In the genomic region with DNA sequence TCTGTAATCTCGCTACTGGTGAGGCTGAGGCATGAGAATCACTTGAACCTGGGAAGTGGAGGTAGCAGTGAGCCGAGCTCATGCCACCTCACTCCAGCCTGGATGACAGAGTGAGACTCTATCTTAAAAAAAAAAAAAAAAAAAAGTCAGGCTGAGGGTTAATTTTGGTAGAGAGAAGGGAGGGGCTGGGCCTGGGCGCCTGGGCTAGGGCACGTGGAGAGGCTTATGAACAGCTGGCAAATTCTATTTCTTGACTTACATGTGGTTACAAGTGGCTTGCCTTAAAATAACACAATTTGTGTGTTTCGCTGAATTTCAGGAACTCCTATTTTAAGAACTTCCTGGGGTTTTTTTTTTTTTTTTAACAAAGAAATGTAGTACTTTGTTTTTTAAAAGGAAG, we compare ENCODE assay signal across 8 cellular contexts. TPM values are rescaled to one million over a fixed set of nuclear protein-coding genes. Genes with fewer than 3 reads are reported as not detected.
DNase-seq lines count a peak whose midpoint lies in the region; ATAC-seq and TF ChIP-seq lines count a peak whose summit lies in the region.

No MANE protein-coding gene starts in this region.

- peaks cover 5% of the 10 kb centered on the region for H3K27me3 Mint-ChIP-seq in GM23338 (ENCODE audit: insufficient read depth, low read depth, poor library complexity)
- peaks cover 2% of the 10 kb centered on the region for H3K27me3 Mint-ChIP-seq in endothelial cell (ENCODE audit: unreplicated experiment)

- no peaks in the 10 kb centered on the region for H4K20me1 ChIP-seq in GM23338 (replicated peaks; ENCODE audit: insufficient read depth)

- peak; percentile 38; the same call in 2 of the 3 replicates for ATAC-seq in GM23338
- ATAC-seq in HG03025 (IDR thresholded peaks at IDR 0.05; ENCODE audit: low FRiP score, unreplicated experiment): no peak
- ATAC-seq in GM19455 (IDR thresholded peaks at IDR 0.05; ENCODE audit: unreplicated experiment): no peak

- H3K4me1 Mint-ChIP-seq in GM23338 (peaks cover 5% of the 10 kb centered on the region), endothelial cell (ENCODE audit: unreplicated experiment) (peaks cover 8% of the 10 kb centered on the region)

- H3K4me3 ChIP-seq in GM23338 (no peak overlapping the region), fibroblast of the aortic adventitia (ENCODE audit: low read depth, low read length) (no peak overlapping the region)

- no peak overlapping the region for H3K4me2 ChIP-seq in GM23338

- no peaks in the 10 kb centered on the region for H3F3A ChIP-seq in GM23338 (replicated peaks; ENCODE audit: low read depth)

- peak overlapping the region; percentile 5; the same call in 1 of the 2 replicates for H2AFZ ChIP-seq in GM23338

- H3K36me3 Mint-ChIP-seq in GM23338 (ENCODE audit: low read depth) (no peaks in the 10 kb centered on the region), endothelial cell (ENCODE audit: low read depth, unreplicated experiment) (peaks cover 4% of the 10 kb centered on the region)

- H3K27ac Mint-ChIP-seq in GM23338: no peak overlapping the region
- no peak overlapping the region for H3K27ac Mint-ChIP-seq in endothelial cell (ENCODE audit: unreplicated experiment)

- H3K36me3 ChIP-seq in GM23338 (ENCODE audit: insufficient read depth): no peaks in the 10 kb centered on the region

- H3K9me2 ChIP-seq in GM23338 (ENCODE audit: insufficient read depth): no peaks in the 10 kb centered on the region

- DNase-seq in CD1c-positive myeloid dendritic cell (ENCODE audit: extremely low spot score) (peak; percentile 40), GM23338 (ENCODE audit: low spot score) (peak; percentile 20), SIG-M5 (lab: John Stamatoyannopoulos, UW) (peak; percentile 80), fibroblast of the aortic adventitia (ENCODE audit: low read depth) (peak; percentile 40), 8988T (no peak), endothelial cell (ENCODE audit: low spot score) (no peak)

- H3K4me3 Mint-ChIP-seq in GM23338: no peak overlapping the region
- no peak overlapping the region for H3K4me3 Mint-ChIP-seq in endothelial cell (ENCODE audit: unreplicated experiment)

- H3K4me1 ChIP-seq in GM23338 (ENCODE audit: insufficient read depth): peaks cover 7% of the 10 kb centered on the region; the same call in 1 of the 2 replicates

- H3K9me3 Mint-ChIP-seq in GM23338: peaks cover 6% of the 10 kb centered on the region; the same call in 2 of the 3 replicates
- H3K9me3 Mint-ChIP-seq in endothelial cell (ENCODE audit: unreplicated experiment): no peaks in the 10 kb centered on the region

- no peaks in the 10 kb centered on the region for H3K27me3 ChIP-seq in GM23338 (ENCODE audit: insufficient read depth)

- H3K27ac ChIP-seq in GM23338 (ENCODE audit: low read depth): no peak overlapping the region

- TF ChIP-seq CTCF in GM23338 (conservative IDR thresholded peaks at IDR 0.05; ENCODE audit: low read depth in 2 of 2) (no peak), fibroblast of the aortic adventitia (IDR thresholded peaks at IDR 0.05; ENCODE audit: insufficient read depth, low read length) (no peak), endothelial cell (IDR thresholded peaks at IDR 0.05; ENCODE audit: unreplicated experiment) (no peak)

- no peaks in the 10 kb centered on the region for H3K79me2 ChIP-seq in GM23338 (replicated peaks; ENCODE audit: insufficient read depth)

TF ChIP-seq in GM23338, 12 proteins besides CTCF, POLR2A, EP300 and RAD21:
- TF ChIP-seq POLR2AphosphoS5 (IDR thresholded peaks at IDR 0.05; ENCODE audit: low read depth) (no peak), ZNF462 (CRISPR knock-in tag; IDR thresholded peaks at IDR 0.05) (no peak)

RNA-seq across cellular contexts. Expression of gene MAP3K10, which starts 47.6 kb away (rescaled TPM):
- 13.7 and 14.5 TPM in 2 replicates for total RNA-seq in GM23338 (2014; rRNA removed; shearing (Covaris generic))
- polyA plus RNA-seq in GM23338 (2016; fragmentation: Nextera tagmentation; extraction: Ambion mirVana): 5.4 and 5.9 TPM in 2 replicates
- total RNA-seq in fibroblast of the aortic adventitia (ENCODE audit: low replicate concordance) (5.0 and 8.0 TPM in 2 replicates), endothelial cell (ENCODE audit: unreplicated experiment) (20.6 TPM)

RNA-seq across cellular contexts. Expression of gene ZNF780A, which starts 52.9 kb away (rescaled TPM):
- 15.0 and 23.6 TPM in 2 replicates for total RNA-seq in GM23338 (2014; rRNA removed; shearing (Covaris generic))
- 11.8 and 12.3 TPM in 2 replicates for polyA plus RNA-seq in GM23338 (2016; fragmentation: Nextera tagmentation; extraction: Ambion mirVana)
- total RNA-seq in fibroblast of the aortic adventitia (ENCODE audit: low replicate concordance): 10.1 and 15.9 TPM in 2 replicates
- total RNA-seq in endothelial cell (ENCODE audit: unreplicated experiment): 19.4 TPM

Comparison
In these comparisons a context has a peak if more than half of its experiments do, and no peak if none do; other contexts are left out.
1. DNase-seq: peak in CD1c-positive myeloid dendritic cell (single experiment), GM23338 (single experiment), SIG-M5 (single experiment) and fibroblast of the aortic adventitia (single experiment); none in 8988T (single experiment) and endothelial cell (single experiment).